8 cellular contexts compared by ENCODE assay signal in the genomic region with DNA sequence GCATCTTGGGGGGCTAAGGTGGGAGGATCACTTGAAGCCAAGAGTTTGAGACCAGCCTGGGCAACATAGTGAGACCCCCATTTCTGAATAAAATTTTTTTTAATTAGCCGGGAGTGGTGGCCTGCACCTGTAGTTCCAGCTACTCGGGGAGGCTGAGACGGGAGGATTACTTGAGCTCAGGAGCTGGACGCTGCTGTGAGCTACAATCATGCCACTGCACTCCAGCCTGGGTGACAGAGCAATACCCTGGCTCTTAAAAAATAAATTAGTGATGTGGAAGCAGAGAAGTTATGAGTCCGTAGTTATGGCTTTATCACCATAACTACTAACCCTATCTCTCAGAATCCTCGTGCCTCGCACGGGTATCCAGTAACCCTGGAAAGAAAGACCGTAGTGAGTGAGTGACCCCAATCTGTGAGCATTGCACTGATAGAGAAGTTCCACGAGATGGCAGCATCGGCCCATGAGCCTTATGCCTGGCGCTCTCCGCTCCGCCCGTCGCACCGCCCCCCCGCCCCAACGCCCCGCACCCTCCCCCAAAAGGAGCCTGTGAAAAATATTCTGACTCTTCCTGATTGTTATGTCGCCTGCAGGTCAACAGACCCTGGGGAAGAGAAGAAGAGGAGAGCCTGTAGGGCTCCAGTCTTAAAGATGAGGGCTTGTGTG. TPM values are rescaled to one million over a fixed set of nuclear protein-coding genes. Genes with fewer than 3 reads are reported as not detected.
DNase-seq lines count a peak whose midpoint lies in the region; ATAC-seq and TF ChIP-seq lines count a peak whose summit lies in the region.

No MANE protein-coding gene starts in this region.

- POLR2A ChIA-PET in CD4-positive, alpha-beta memory T cell (lab: Charles Lee; ENCODE audit: partially characterized antibody), result no interaction called here
- POLR2A ChIA-PET in T-cell (lab: Charles Lee), result no interaction called here

- H3K4me3 Mint-ChIP-seq in CD4-positive, alpha-beta memory T cell, result no peak overlapping the region
- no peak overlapping the region for H3K4me3 Mint-ChIP-seq in T-cell

- peaks cover 0 to 1% of the 10 kb centered on the region in 2 donors for H3K36me3 Mint-ChIP-seq in CD4-positive, alpha-beta memory T cell
- H3K36me3 Mint-ChIP-seq in T-cell, result no peaks in the 10 kb centered on the region

- no peaks in the 10 kb centered on the region for H3K9me3 Mint-ChIP-seq in CD4-positive, alpha-beta memory T cell
- no peaks in the 10 kb centered on the region for H3K9me3 Mint-ChIP-seq in T-cell

- H3K4me3 ChIP-seq in CD4-positive, alpha-beta memory T cell (ENCODE audit: low read length in 2 of 2), result no peak overlapping the region
- H3K4me3 ChIP-seq in HL-60 (replicated peaks; ENCODE audit: insufficient read depth, low read length), result no peak overlapping the region
- no peak overlapping the region for H3K4me3 ChIP-seq in astrocyte of the spinal cord (ENCODE audit: low read depth, low read length)
- H3K4me3 ChIP-seq in iPS-15b (ENCODE audit: low read depth, low read length), result peak overlapping the region; percentile 41

- intact Hi-C loops in CD4-positive, alpha-beta memory T cell (cut with micrococcal nuclease), result loop anchor here (1.0 to 2.0 kb wide), 6 partner anchors 70 to 582 kb away; no protein-coding TSS in a partner anchor

- CTCF ChIA-PET in CD4-positive, alpha-beta memory T cell (lab: Charles Lee; ENCODE audit: partially characterized antibody), result interaction anchor here (0.7 to 8.5 kb wide), 20 partner anchors 8 to 582 kb away, joined by 3 to 117 read pairs (median 4); no protein-coding TSS in a partner anchor
- CTCF ChIA-PET in T-cell (lab: Charles Lee), result interaction anchor here (0.6 to 2.7 kb wide), 5 partner anchors 63 to 515 kb away, joined by 3 to 12 read pairs (median 6); no protein-coding TSS in a partner anchor

- DNase-seq in CD4-positive, alpha-beta memory T cell, result peak; percentile 42 to 54 (median 48)
- peak; percentile 23 to 30 for DNase-seq in HL-60 (ENCODE audit: low read depth in 1 of 2, low spot score in 1 of 2)
- peak in 31 of 34 experiments; percentile 20 to 64 (median 41) for DNase-seq in T-cell
- DNase-seq in astrocyte of the spinal cord (ENCODE audit: low read depth, low spot score), result peak; percentile 19
- peak; percentile 28 to 42 for DNase-seq in stimulated activated CD4-positive, alpha-beta T cell treated with anti-CD3 and anti-CD28 coated beads, Interleukin-15, amount 100 ng/mL, for 1 hour (ENCODE audit: low read depth in 1 of 2, low spot score in 1 of 2)

- peaks cover 4 to 7% of the 10 kb centered on the region in 2 donors for H3K27me3 Mint-ChIP-seq in CD4-positive, alpha-beta memory T cell
- H3K27me3 Mint-ChIP-seq in T-cell, result peaks cover 11 to 17% of the 10 kb centered on the region in 2 donors

- H3K27me3 ChIP-seq in CD4-positive, alpha-beta memory T cell (ENCODE audit: insufficient read depth, low read length), result no peaks in the 10 kb centered on the region
- no peaks in the 10 kb centered on the region for H3K27me3 ChIP-seq in HL-60 (ENCODE audit: insufficient read depth, poor library complexity, severe bottlenecking)
- H3K27me3 ChIP-seq in iPS-15b (ENCODE audit: control insufficient read depth, insufficient read depth, low read length), result peaks cover 5% of the 10 kb centered on the region

- ATAC-seq in T-cell (replicated peaks in 1 of 4) (peak; percentile 33 to 42 (median 39)), HG02759 (IDR thresholded peaks at IDR 0.05; ENCODE audit: unreplicated experiment) (no peak), HG03565 (IDR thresholded peaks at IDR 0.05; ENCODE audit: unreplicated experiment) (no peak)

- H3K4me1 Mint-ChIP-seq in CD4-positive, alpha-beta memory T cell, result peaks cover 6 to 18% (median 12%) of the 10 kb centered on the region in 4 donors
- H3K4me1 Mint-ChIP-seq in T-cell, result peaks cover 0 to 12% (median 6%) of the 10 kb centered on the region in 3 donors

- H3K36me3 ChIP-seq in CD4-positive, alpha-beta memory T cell (ENCODE audit: insufficient read depth, low read length), result no peaks in the 10 kb centered on the region
- no peaks in the 10 kb centered on the region for H3K36me3 ChIP-seq in iPS-15b (ENCODE audit: control insufficient read depth, insufficient read depth, low read length)

- in situ Hi-C loops in astrocyte of the spinal cord (cut with HindIII; ENCODE audit: low sequenced_read_pairs), result no loop called here

- no peak overlapping the region for H3K27ac Mint-ChIP-seq in CD4-positive, alpha-beta memory T cell
- H3K27ac Mint-ChIP-seq in T-cell, result no peak overlapping the region

- peak; percentile 75 for TF ChIP-seq CTCF in HL-60 (IDR thresholded peaks at IDR 0.05; ENCODE audit: insufficient read depth, low read length)
- peak; percentile 75 for TF ChIP-seq CTCF in astrocyte of the spinal cord (IDR thresholded peaks at IDR 0.05; ENCODE audit: low read depth, low read length)

- H3K4me1 ChIP-seq in CD4-positive, alpha-beta memory T cell (ENCODE audit: insufficient read depth, low read length), result peaks cover 11% of the 10 kb centered on the region
- peaks cover 10% of the 10 kb centered on the region for H3K4me1 ChIP-seq in iPS-15b (ENCODE audit: control insufficient read depth, insufficient read depth, low read length)

- H3K9ac ChIP-seq in iPS-15b (ENCODE audit: low read depth, low read length), result peak overlapping the region; percentile 54

- no peak overlapping the region for H3K27ac ChIP-seq in CD4-positive, alpha-beta memory T cell (ENCODE audit: low read depth, low read length)
- H3K27ac ChIP-seq in HL-60 (replicated peaks), result no peak overlapping the region

- no peaks in the 10 kb centered on the region for H3K9me3 ChIP-seq in CD4-positive, alpha-beta memory T cell (ENCODE audit: control insufficient read depth in 1 of 2, low read length in 2 of 2)
- H3K9me3 ChIP-seq in iPS-15b (ENCODE audit: control insufficient read depth, insufficient read depth, low read length), result no peaks in the 10 kb centered on the region

RNA-seq across cellular contexts. Expression of gene SLC29A3, which starts 4.9 kb away (rescaled TPM):
- 1 to 10 TPM; 7.0 to 9.1 TPM for total RNA-seq in CD4-positive, alpha-beta memory T cell
- 1 to 10 TPM; 8.0 to 8.5 TPM for polyA plus RNA-seq in CD4-positive, alpha-beta memory T cell
- 1 to 10 TPM; 3.3 to 8.8 (median 6.5) TPM for total RNA-seq in T-cell

Comparison
In these comparisons a context has a peak if more than half of its experiments do, and no peak if none do; other contexts are left out.
1. ATAC-seq: peak in T-cell (4 of 4); none in HG02759 (single experiment) and HG03565 (single experiment).
2. Peak in every context shown above with its lines, with median percentiles within 50 percentile points of each other: DNase-seq.